In the genomic region with DNA sequence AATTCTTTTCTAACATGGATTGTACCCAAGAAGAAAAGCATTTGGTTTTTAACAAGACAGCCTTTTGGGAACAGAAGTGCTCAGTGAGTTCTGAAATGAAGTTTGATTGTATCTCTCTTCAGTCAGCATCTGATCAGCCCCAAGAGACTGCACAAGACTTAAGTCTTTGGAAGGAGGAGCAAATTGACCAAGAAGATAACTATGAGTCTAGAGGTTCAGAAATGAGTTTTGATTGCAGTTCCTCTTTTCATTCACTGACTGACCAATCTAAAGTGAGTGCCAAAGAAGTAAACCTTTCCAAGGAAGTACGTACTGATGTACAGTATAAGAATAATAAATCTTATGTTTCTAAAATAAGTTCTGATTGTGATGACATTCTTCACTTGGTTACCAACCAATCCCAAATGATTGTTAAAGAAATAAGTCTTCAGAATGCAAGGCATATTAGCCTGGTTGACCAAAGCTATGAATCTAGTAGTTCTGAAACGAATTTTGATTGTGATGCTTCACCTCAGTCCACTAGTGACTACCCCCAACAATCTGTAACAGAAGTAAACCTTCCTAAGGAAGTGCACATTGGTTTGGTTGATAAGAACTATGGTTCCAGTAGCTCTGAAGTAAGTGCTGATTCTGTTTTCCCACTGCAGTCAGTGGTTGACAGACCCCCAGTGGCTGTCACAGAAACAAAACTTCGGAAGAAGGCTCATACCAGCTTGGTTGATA, we compare ENCODE assay signal across 1 cellular context.
TF ChIP-seq lines count a peak whose summit lies in the region.

No MANE protein-coding gene starts in this region.

TF ChIP-seq in GM12878, 131 proteins besides CTCF, POLR2A, EP300 and RAD21 (continued from another document):
- TF ChIP-seq, protein P1, sequence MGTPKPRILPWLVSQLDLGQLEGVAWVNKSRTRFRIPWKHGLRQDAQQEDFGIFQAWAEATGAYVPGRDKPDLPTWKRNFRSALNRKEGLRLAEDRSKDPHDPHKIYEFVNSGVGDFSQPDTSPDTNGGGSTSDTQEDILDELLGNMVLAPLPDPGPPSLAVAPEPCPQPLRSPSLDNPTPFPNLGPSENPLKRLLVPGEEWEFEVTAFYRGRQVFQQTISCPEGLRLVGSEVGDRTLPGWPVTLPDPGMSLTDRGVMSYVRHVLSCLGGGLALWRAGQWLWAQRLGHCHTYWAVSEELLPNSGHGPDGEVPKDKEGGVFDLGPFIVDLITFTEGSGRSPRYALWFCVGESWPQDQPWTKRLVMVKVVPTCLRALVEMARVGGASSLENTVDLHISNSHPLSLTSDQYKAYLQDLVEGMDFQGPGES (IDR thresholded peaks at IDR 0.05): no peak
- TF ChIP-seq ATF7 (IDR thresholded peaks at IDR 0.05; ENCODE audit: low read depth) (no peak), DPF2 (IDR thresholded peaks at IDR 0.05) (no peak), SPI1 (IDR thresholded peaks at IDR 0.05; ENCODE audit: borderline replicate concordance, insufficient read depth, low read depth, low read length) (peak; percentile 88), JUNB (IDR thresholded peaks at IDR 0.05) (peak; percentile 12; the same call in 1 of the 2 replicates), MYC (IDR thresholded peaks at IDR 0.05; ENCODE audit: insufficient read depth, insufficient read length, insufficient replicate concordance, low read length, severe bottlenecking) (no peak), IKZF2 (IDR thresholded peaks at IDR 0.05) (0 out of 4 replicates have a peak, but pooled peaks of 1 of the 2 experiments have one; percentile 10), RB1 (IDR thresholded peaks at IDR 0.05; ENCODE audit: borderline replicate concordance) (no peak), CREB1 (IDR thresholded peaks at IDR 0.05; ENCODE audit: low read depth) (no peak), TCF7 (IDR thresholded peaks at IDR 0.05; ENCODE audit: borderline replicate concordance) (no peak), SMAD1 (IDR thresholded peaks at IDR 0.05; ENCODE audit: low read depth, partially characterized antibody) (no peak), ZNF274 (IDR thresholded peaks at IDR 0.05; ENCODE audit: insufficient read depth, insufficient read length) (no peak), CBX5 (IDR thresholded peaks at IDR 0.05; ENCODE audit: low read depth) (no peak), NR2C2 (IDR thresholded peaks at IDR 0.05; ENCODE audit: borderline replicate concordance, control insufficient read depth, insufficient read length, low read depth) (no peak)
- TF ChIP-seq, protein P2, sequence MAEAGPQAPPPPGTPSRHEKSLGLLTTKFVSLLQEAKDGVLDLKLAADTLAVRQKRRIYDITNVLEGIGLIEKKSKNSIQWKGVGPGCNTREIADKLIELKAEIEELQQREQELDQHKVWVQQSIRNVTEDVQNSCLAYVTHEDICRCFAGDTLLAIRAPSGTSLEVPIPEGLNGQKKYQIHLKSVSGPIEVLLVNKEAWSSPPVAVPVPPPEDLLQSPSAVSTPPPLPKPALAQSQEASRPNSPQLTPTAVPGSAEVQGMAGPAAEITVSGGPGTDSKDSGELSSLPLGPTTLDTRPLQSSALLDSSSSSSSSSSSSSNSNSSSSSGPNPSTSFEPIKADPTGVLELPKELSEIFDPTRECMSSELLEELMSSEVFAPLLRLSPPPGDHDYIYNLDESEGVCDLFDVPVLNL (IDR thresholded peaks at IDR 0.05; ENCODE audit: low read depth, low read length): no peak
- TF ChIP-seq, protein P3, sequence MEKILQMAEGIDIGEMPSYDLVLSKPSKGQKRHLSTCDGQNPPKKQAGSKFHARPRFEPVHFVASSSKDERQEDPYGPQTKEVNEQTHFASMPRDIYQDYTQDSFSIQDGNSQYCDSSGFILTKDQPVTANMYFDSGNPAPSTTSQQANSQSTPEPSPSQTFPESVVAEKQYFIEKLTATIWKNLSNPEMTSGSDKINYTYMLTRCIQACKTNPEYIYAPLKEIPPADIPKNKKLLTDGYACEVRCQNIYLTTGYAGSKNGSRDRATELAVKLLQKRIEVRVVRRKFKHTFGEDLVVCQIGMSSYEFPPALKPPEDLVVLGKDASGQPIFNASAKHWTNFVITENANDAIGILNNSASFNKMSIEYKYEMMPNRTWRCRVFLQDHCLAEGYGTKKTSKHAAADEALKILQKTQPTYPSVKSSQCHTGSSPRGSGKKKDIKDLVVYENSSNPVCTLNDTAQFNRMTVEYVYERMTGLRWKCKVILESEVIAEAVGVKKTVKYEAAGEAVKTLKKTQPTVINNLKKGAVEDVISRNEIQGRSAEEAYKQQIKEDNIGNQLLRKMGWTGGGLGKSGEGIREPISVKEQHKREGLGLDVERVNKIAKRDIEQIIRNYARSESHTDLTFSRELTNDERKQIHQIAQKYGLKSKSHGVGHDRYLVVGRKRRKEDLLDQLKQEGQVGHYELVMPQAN (conservative IDR thresholded peaks at IDR 0.05): no peak
